ENCODE assay signal across 8 cellular contexts in genomic region chr3:120094776-120095225, GRCh38. TPM values are rescaled to one million over a fixed set of nuclear protein-coding genes. Genes with fewer than 3 reads are reported as not detected.
A peak's percentile ranks its signal among the peaks of the same experiment; 100 is the strongest.
DNase-seq lines count a peak whose midpoint lies in the region; ATAC-seq and TF ChIP-seq lines count a peak whose summit lies in the region.

No MANE protein-coding gene starts in this region.

- ATAC-seq in GM19328 (IDR thresholded peaks at IDR 0.05; ENCODE audit: unreplicated experiment) (peak; percentile 64), HG03432 (IDR thresholded peaks at IDR 0.05; ENCODE audit: unreplicated experiment) (peak; percentile 74), mucosa of descending colon (peak; percentile 78)

- intact Hi-C loops in mucosa of descending colon (cut with DNase I, micrococcal nuclease) = no loop called here

- H3K4me3 ChIP-seq in esophagus (ENCODE audit: low read depth in 1 of 2, low read length in 2 of 2) = peak overlapping the region; percentile 69 to 79
- peak overlapping the region; percentile 88 for H3K4me3 ChIP-seq in mucosa of descending colon
- H3K4me3 ChIP-seq in stomach smooth muscle (ENCODE audit: low read length in 2 of 2) = peak overlapping the region; percentile 74 to 88

- H3K4me1 ChIP-seq in esophagus (ENCODE audit: control insufficient read depth in 2 of 2, insufficient read depth in 2 of 2, low read length in 1 of 2) = no peaks in the 10 kb centered on the region
- H3K4me1 ChIP-seq in mucosa of descending colon (ENCODE audit: low read depth) = peaks cover 28% of the 10 kb centered on the region
- H3K4me1 ChIP-seq in stomach smooth muscle (ENCODE audit: control insufficient read depth, insufficient read depth, low read length) = peaks cover 12% of the 10 kb centered on the region

- H3K27ac ChIP-seq in esophagus (ENCODE audit: low read depth in 2 of 2, low read length in 1 of 2) (peak overlapping the region; percentile 99 to 100), stomach smooth muscle (ENCODE audit: low read length) (peak overlapping the region; percentile 99)

- H3K27me3 ChIP-seq in esophagus (ENCODE audit: control insufficient read depth in 1 of 2, insufficient read depth in 2 of 2, low read length in 2 of 2) (no peaks in the 10 kb centered on the region), stomach smooth muscle (ENCODE audit: control insufficient read depth in 1 of 2, insufficient read depth in 2 of 2, low read length in 2 of 2) (no peaks in the 10 kb centered on the region)

- DNase-seq in COLO668 (lab: John Stamatoyannopoulos, UW; ENCODE audit: unreplicated experiment) (peak; percentile 97), NCI-H345 treated with DMSO at 0.1 percent for 48 hours (lab: John Stamatoyannopoulos, UW; ENCODE audit: unreplicated experiment) (peak; percentile 98), mucosa of descending colon (peak; percentile 96 to 100 (median 99))
- peak; percentile 90 for DNase-seq in activated CD4-positive, alpha-beta T cell treated with anti-CD3 and anti-CD28 coated beads, Interleukin-2, amount 50 U/mL, for 1 hour

- peak overlapping the region; percentile 88 to 99 for H3K9ac ChIP-seq in stomach smooth muscle (ENCODE audit: low read length in 2 of 2)

- H3K36me3 ChIP-seq in esophagus (ENCODE audit: control insufficient read depth in 2 of 2, insufficient read depth in 2 of 2, low read length in 1 of 2) (no peaks in the 10 kb centered on the region), mucosa of descending colon (ENCODE audit: low read depth) (peaks cover 9% of the 10 kb centered on the region), stomach smooth muscle (ENCODE audit: control insufficient read depth in 2 of 2, insufficient read depth in 2 of 2, low read length in 2 of 2) (peaks cover 0 to 2% of the 10 kb centered on the region in 2 donors)

- H3K9me3 ChIP-seq in esophagus (ENCODE audit: control insufficient read depth in 2 of 2, insufficient read depth in 1 of 2, low read depth in 1 of 2, low read length in 1 of 2) (no peaks in the 10 kb centered on the region), mucosa of descending colon (no peaks in the 10 kb centered on the region), stomach smooth muscle (ENCODE audit: control insufficient read depth in 2 of 2, low read length in 2 of 2) (no peaks in the 10 kb centered on the region)

- 0% methylated on average over 30 to 31 of the region's 31 CpGs for WGBS in esophagus, 2 donors

- no peak for TF ChIP-seq CTCF in mucosa of descending colon (IDR thresholded peaks at IDR 0.05)

RNA-seq across cellular contexts. Expression of gene GSK3B, which starts 0.6 kb away (rescaled TPM):
- polyA plus RNA-seq in esophagus = 10 to 100 TPM in 1 of 2 donors, 1 to 10 TPM in 1; 8.8 to 12.0 TPM
- total RNA-seq in mucosa of descending colon = 10 to 100 TPM; 40.1 to 41.9 (median 41.0) TPM

Comparison
In these comparisons a context has a peak if more than half of its experiments do, and no peak if none do; other contexts are left out.
1. Peak in every context shown above with its lines: DNase-seq, ATAC-seq, H3K4me3 ChIP-seq and H3K27ac ChIP-seq.